29 cellular contexts compared by ENCODE assay signal in genomic region chr21:32544697-32545096, GRCh38. TPM values are rescaled to one million over a fixed set of nuclear protein-coding genes. Genes with fewer than 3 reads are reported as not detected.
"Had no signal": no experiment of that assay in that cellular context is flagged by ENCODE, and none has a peak within 500 bp of the region (broad histone marks: within the 10 kb centered on the region; RNA-seq: fewer than 3 reads in every experiment).

No MANE protein-coding gene starts in this region.

- H3K4me3 ChIP-seq: heart right ventricle, hepatocyte had no signal

- H3K36me3 Mint-ChIP-seq: activated CD4-positive, alpha-beta memory T cell treated with anti-CD3 and anti-CD28 coated beads for 36 hours; activated CD8-positive, alpha-beta memory T cell treated with anti-CD3 and anti-CD28 coated beads, Interleukin-2, amount 10 ng/mL, durations not matched to agents 7 days and 5 days; activated naive CD4-positive, alpha-beta T cell treated with anti-CD3 and anti-CD28 coated beads, Interleukin-2, amount 10 ng/mL, durations not matched to agents 7 days and 5 days; activated naive CD4-positive, alpha-beta T cell treated with anti-CD3 and anti-CD28 coated beads, Interleukin-2, amount 50 U/mL, for 72 hours had no signal

- H3K4me1 Mint-ChIP-seq: activated CD4-positive, alpha-beta T cell treated with anti-CD3 and anti-CD28 coated beads, Interleukin-2, amount 10 ng/mL, durations not matched to agents 24 days and 14 days; activated CD8-positive, alpha-beta memory T cell treated with anti-CD3 and anti-CD28 coated beads, Interleukin-2, amount 10 ng/mL, durations not matched to agents 7 days and 5 days; activated naive CD4-positive, alpha-beta T cell treated with anti-CD3 and anti-CD28 coated beads, Interleukin-2, amount 10 ng/mL, durations not matched to agents 7 days and 5 days had no signal

- FAIRE-seq: astrocyte, bronchial epithelial cell, colon, endometrium, frontal cortex had no signal

- H3K4me3 Mint-ChIP-seq: activated CD4-positive, alpha-beta memory T cell treated with anti-CD3 and anti-CD28 coated beads for 36 hours; activated CD4-positive, alpha-beta T cell treated with anti-CD3 and anti-CD28 coated beads for 36 hours; activated CD4-positive, alpha-beta T cell treated with anti-CD3 and anti-CD28 coated beads, Interleukin-2, amount 10 ng/mL, durations not matched to agents 24 days and 14 days; activated CD8-positive, alpha-beta memory T cell treated with anti-CD3 and anti-CD28 coated beads, Interleukin-2, amount 10 ng/mL, durations not matched to agents 7 days and 5 days; activated CD8-positive, alpha-beta T cell treated with anti-CD3 and anti-CD28 coated beads, Interleukin-2, amount 10 ng/mL, durations not matched to agents 7 days and 5 days; activated naive CD4-positive, alpha-beta T cell treated with anti-CD3 and anti-CD28 coated beads, Interleukin-2, amount 10 ng/mL, durations not matched to agents 7 days and 5 days; activated T-cell treated with anti-CD3 and anti-CD28 coated beads, Interleukin-2, amount 50 U/mL, for 24 hours; activated T-cell treated with anti-CD3 and anti-CD28 coated beads, Interleukin-2, amount 50 U/mL, for 72 hours had no signal

- H3K9me3 ChIP-seq: heart right ventricle had no signal

- H3K4me2 ChIP-seq: hepatocyte had no signal

- H3K27me3 Mint-ChIP-seq: activated CD4-positive, alpha-beta memory T cell treated with anti-CD3 and anti-CD28 coated beads for 36 hours; activated CD4-positive, alpha-beta T cell treated with anti-CD3 and anti-CD28 coated beads for 36 hours; activated CD8-positive, alpha-beta memory T cell treated with anti-CD3 and anti-CD28 coated beads, Interleukin-2, amount 10 ng/mL, durations not matched to agents 7 days and 5 days; activated naive CD4-positive, alpha-beta T cell treated with anti-CD3 and anti-CD28 coated beads, Interleukin-2, amount 10 ng/mL, durations not matched to agents 7 days and 5 days; activated T-cell treated with anti-CD3 and anti-CD28 coated beads, Interleukin-2, amount 50 U/mL, for 24 hours had no signal

- H3K27ac ChIP-seq: brain microvascular endothelial cell, heart right ventricle, hepatocyte had no signal

- DNase-seq: activated CD4-positive, alpha-beta memory T cell treated with anti-CD3 and anti-CD28 coated beads for 36 hours; activated CD4-positive, alpha-beta T cell treated with anti-CD3 and anti-CD28 coated beads for 36 hours; activated CD4-positive, alpha-beta T cell treated with anti-CD3 and anti-CD28 coated beads, Interleukin-2, amount 10 ng/mL, durations not matched to agents 24 days and 14 days; activated CD4-positive, CD25-positive, alpha-beta regulatory T cell; activated CD4-positive, CD25-positive, alpha-beta regulatory T cell treated with anti-CD3 and anti-CD28 coated beads, Interleukin-2, amount 50 U/mL, for 72 hours; activated CD8-positive, alpha-beta memory T cell treated with anti-CD3 and anti-CD28 coated beads, Interleukin-2, amount 10 ng/mL, durations not matched to agents 7 days and 5 days; activated CD8-positive, alpha-beta memory T cell treated with anti-CD3 and anti-CD28 coated beads, Interleukin-2, amount 50 U/mL, for 4 hours; activated CD8-positive, alpha-beta T cell treated with anti-CD3 and anti-CD28 coated beads, Interleukin-2, amount 10 ng/mL, durations not matched to agents 7 days and 5 days; activated gamma-delta T cell; activated naive CD4-positive, alpha-beta T cell; activated naive CD4-positive, alpha-beta T cell treated with anti-CD3 and anti-CD28 coated beads, Interleukin-2, amount 10 ng/mL, durations not matched to agents 7 days and 5 days; activated T-cell treated with anti-CD3 and anti-CD28 coated beads, Interleukin-2, amount 50 U/mL, for 24 hours; activated T-cell treated with anti-CD3 and anti-CD28 coated beads, Interleukin-2, amount 50 U/mL, for 72 hours; amniotic stem cell; anterior cingulate cortex; brain microvascular endothelial cell; caudate nucleus; cortex of kidney; effector CD8-positive, alpha-beta T cell; foreskin fibroblast; heart right ventricle had no signal

- H2AFZ ChIP-seq: hepatocyte had no signal

- H3K27ac Mint-ChIP-seq: activated CD4-positive, alpha-beta memory T cell treated with anti-CD3 and anti-CD28 coated beads for 36 hours; activated CD4-positive, alpha-beta T cell treated with anti-CD3 and anti-CD28 coated beads for 36 hours; activated CD4-positive, alpha-beta T cell treated with anti-CD3 and anti-CD28 coated beads, Interleukin-2, amount 10 ng/mL, durations not matched to agents 24 days and 14 days; activated CD8-positive, alpha-beta memory T cell treated with anti-CD3 and anti-CD28 coated beads, Interleukin-2, amount 10 ng/mL, durations not matched to agents 7 days and 5 days; activated CD8-positive, alpha-beta T cell treated with anti-CD3 and anti-CD28 coated beads, Interleukin-2, amount 10 ng/mL, durations not matched to agents 7 days and 5 days; activated naive CD4-positive, alpha-beta T cell treated with anti-CD3 and anti-CD28 coated beads, Interleukin-2, amount 10 ng/mL, durations not matched to agents 7 days and 5 days; activated naive CD4-positive, alpha-beta T cell treated with anti-CD3 and anti-CD28 coated beads, Interleukin-2, amount 50 U/mL, for 72 hours; activated T-cell treated with anti-CD3 and anti-CD28 coated beads, Interleukin-2, amount 50 U/mL, for 24 hours; activated T-cell treated with anti-CD3 and anti-CD28 coated beads, Interleukin-2, amount 50 U/mL, for 72 hours had no signal

- H3K27me3 ChIP-seq: brain microvascular endothelial cell, heart right ventricle, hepatocyte had no signal

- H3K9me3 Mint-ChIP-seq: activated CD4-positive, alpha-beta memory T cell treated with anti-CD3 and anti-CD28 coated beads for 36 hours; activated CD4-positive, alpha-beta T cell treated with anti-CD3 and anti-CD28 coated beads, Interleukin-2, amount 10 ng/mL, durations not matched to agents 24 days and 14 days; activated naive CD4-positive, alpha-beta T cell treated with anti-CD3 and anti-CD28 coated beads, Interleukin-2, amount 10 ng/mL, durations not matched to agents 7 days and 5 days; activated naive CD4-positive, alpha-beta T cell treated with anti-CD3 and anti-CD28 coated beads, Interleukin-2, amount 50 U/mL, for 72 hours; activated T-cell treated with anti-CD3 and anti-CD28 coated beads, Interleukin-2, amount 50 U/mL, for 24 hours; activated T-cell treated with anti-CD3 and anti-CD28 coated beads, Interleukin-2, amount 50 U/mL, for 72 hours had no signal

- H3K36me3 ChIP-seq: brain microvascular endothelial cell, heart right ventricle had no signal

- H3K79me2 ChIP-seq: hepatocyte had no signal

RNA-seq across cellular contexts. Expression of gene TCP10L, which starts 40.6 kb away (rescaled TPM):
- total RNA-seq: activated CD8-positive, alpha-beta memory T cell treated with anti-CD3 and anti-CD28 coated beads, Interleukin-2, amount 10 ng/mL, durations not matched to agents 7 days and 5 days; esophagus mucosa had no signal
